ENCODE assay signal across 27 cellular contexts in the genomic region with DNA sequence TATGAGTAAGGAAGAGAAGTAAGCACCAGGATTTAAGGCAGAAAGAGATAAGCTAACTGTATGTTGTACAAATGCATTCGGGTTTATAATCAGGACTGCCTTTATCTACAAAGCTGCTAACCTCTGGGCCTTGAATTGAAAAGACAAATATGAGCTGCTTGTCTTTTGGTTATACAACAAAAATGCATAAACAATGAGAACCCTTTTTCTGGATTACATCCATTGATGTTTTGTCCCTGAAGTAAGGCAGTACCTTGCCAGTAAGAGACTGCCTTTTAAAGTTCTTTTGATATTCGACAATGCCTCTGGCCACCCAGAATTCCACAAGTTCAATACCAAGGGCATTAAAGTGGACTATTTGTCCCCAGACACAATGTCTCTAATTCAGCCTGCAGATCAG.
"Had no signal": no experiment of that assay in that cellular context is flagged by ENCODE, and none has a peak within 500 bp of the region (broad histone marks: within the 10 kb centered on the region; RNA-seq: fewer than 3 reads in every experiment).

No MANE protein-coding gene starts in this region.

- DNase-seq: stimulated activated CD4-positive, alpha-beta T cell treated with anti-CD3 and anti-CD28 coated beads, Interleukin-2, amount 100 ng/mL, for 48 hours; stimulated activated CD4-positive, alpha-beta T cell treated with anti-CD3 and anti-CD28 coated beads, Interleukin-4, amount 100 ng/mL, for 1 hour; stimulated activated CD4-positive, alpha-beta T cell treated with anti-CD3 and anti-CD28 coated beads, Interleukin-4, amount 100 ng/mL, for 24 hours; stimulated activated CD4-positive, alpha-beta T cell treated with anti-CD3 and anti-CD28 coated beads, Interleukin-4, amount 100 ng/mL, for 4 hours; stimulated activated CD8-positive, alpha-beta memory T cell treated with anti-CD3 and anti-CD28 coated beads, Interleukin-4, amount 100 ng/mL, for 48 hours; stimulated activated naive B cell treated with anti-CD40 and anti-IgM and Interleukin-4, amounts not matched to agents 10 μg/mL and 1 μg/mL and 100 μg/mL, for 72 hours; stimulated activated naive CD4-positive, alpha-beta T cell; stimulated activated naive CD4-positive, alpha-beta T cell treated with Interleukin-2 at 50 U/mL for 16 hours; stimulated activated naive CD8-positive, alpha-beta T cell treated with anti-CD3 and anti-CD28 coated beads, Interleukin-15, amount 100 ng/mL, for 72 hours; stimulated activated naive CD8-positive, alpha-beta T cell treated with anti-CD3 and anti-CD28 coated beads, Interleukin-15, Interleukin-2, amounts not matched to agents 100 U/mL and 50 U/mL, for 24 hours; stomach; substantia nigra; testis; thyroid gland; tibial artery; transverse colon; trophoblast cell; upper lobe of left lung; upper lobe of right lung; uterus had no signal

- H3K36me3 ChIP-seq: stomach, suprapubic skin, thoracic aorta, thyroid gland, tibial artery, tibial nerve, transverse colon, upper lobe of left lung, upper lobe of right lung, uterus, vagina had no signal

- H3K4me3 ChIP-seq: stomach, suprapubic skin, testis, thoracic aorta, thyroid gland, tibial artery, tibial nerve, transverse colon, upper lobe of left lung, upper lobe of right lung, uterus, vagina had no signal

- ATAC-seq: stimulated activated effector memory CD8-positive, alpha-beta T cell treated with anti-CD3 and anti-CD28 coated beads, Interleukin-12 subunit alpha, Interleukin-12 subunit beta, amount 100 ng/mL, for 72 hours; stimulated activated memory B cell treated with anti-CD40 and anti-IgM and Interleukin-4, amounts not matched to agents 10 μg/mL and 1 μg/mL and 100 μg/mL, for 72 hours; stimulated activated naive B cell treated with anti-CD40 and anti-IgM and Interleukin-4, amounts not matched to agents 10 μg/mL and 1 μg/mL and 100 μg/mL, for 72 hours; stimulated activated naive CD8-positive, alpha-beta T cell treated with anti-CD3 and anti-CD28 coated beads, Interleukin-15, amount 100 ng/mL, for 72 hours; stimulated activated naive CD8-positive, alpha-beta T cell treated with anti-CD3 and anti-CD28 coated beads, Interleukin-15, Interleukin-2, amounts not matched to agents 100 U/mL and 50 U/mL, for 24 hours; upper lobe of right lung had no signal

- FAIRE-seq: urothelium cell line had no signal

- H3K4me1 ChIP-seq: stomach, suprapubic skin, testis, tibial artery, transverse colon, upper lobe of right lung, uterus, vagina had no signal

- H3K27me3 ChIP-seq: stomach, suprapubic skin, testis, thyroid gland, tibial artery, tibial nerve, transverse colon, upper lobe of left lung, upper lobe of right lung, uterus, vagina had no signal

- H3K27ac ChIP-seq: stomach, suprapubic skin, testis, thoracic aorta, thyroid gland, tibial artery, tibial nerve, transverse colon, upper lobe of left lung, upper lobe of right lung, uterus, vagina had no signal

- H3K9me3 ChIP-seq: testis, thyroid gland, uterus had no signal
